ENCODE assay signal across 1 cellular context in genomic region chr1:183234660-183235476, GRCh38.
A peak's percentile ranks its signal among the peaks of the same experiment; 100 is the strongest.
TF ChIP-seq lines count a peak whose summit lies in the region.

No MANE protein-coding gene starts in this region.

TF ChIP-seq in SK-N-SH treated with all-trans-retinoic acid at 6 μM for 48 hours, 23 proteins besides CTCF, POLR2A, EP300 and RAD21 (continued from another document):
- TF ChIP-seq, protein P1, sequence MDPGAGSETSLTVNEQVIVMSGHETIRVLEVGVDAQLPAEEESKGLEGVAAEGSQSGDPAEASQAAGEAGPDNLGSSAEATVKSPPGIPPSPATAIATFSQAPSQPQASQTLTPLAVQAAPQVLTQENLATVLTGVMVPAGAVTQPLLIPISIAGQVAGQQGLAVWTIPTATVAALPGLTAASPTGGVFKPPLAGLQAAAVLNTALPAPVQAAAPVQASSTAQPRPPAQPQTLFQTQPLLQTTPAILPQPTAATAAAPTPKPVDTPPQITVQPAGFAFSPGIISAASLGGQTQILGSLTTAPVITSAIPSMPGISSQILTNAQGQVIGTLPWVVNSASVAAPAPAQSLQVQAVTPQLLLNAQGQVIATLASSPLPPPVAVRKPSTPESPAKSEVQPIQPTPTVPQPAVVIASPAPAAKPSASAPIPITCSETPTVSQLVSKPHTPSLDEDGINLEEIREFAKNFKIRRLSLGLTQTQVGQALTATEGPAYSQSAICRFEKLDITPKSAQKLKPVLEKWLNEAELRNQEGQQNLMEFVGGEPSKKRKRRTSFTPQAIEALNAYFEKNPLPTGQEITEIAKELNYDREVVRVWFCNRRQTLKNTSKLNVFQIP (CRISPR knock-in tag; IDR thresholded peaks at IDR 0.05; ENCODE audit: borderline replicate concordance, low read depth): peak; percentile 11; the same call in 1 of the 2 replicates
